12 cellular contexts compared by ENCODE assay signal in genomic region chr15:80619677-80620076, GRCh38.
A peak's percentile ranks its signal among the peaks of the same experiment; 100 is the strongest.
DNase-seq lines count a peak whose midpoint lies in the region; ATAC-seq, FAIRE-seq and TF ChIP-seq lines count a peak whose summit lies in the region.
"Had no signal": no experiment of that assay in that cellular context is flagged by ENCODE, and none has a peak within 500 bp of the region (broad histone marks: within the 10 kb centered on the region; RNA-seq: fewer than 3 reads in every experiment).

No MANE protein-coding gene starts in this region.

- no peak overlapping the region for H3K4me3 Mint-ChIP-seq in GM23338
- H3K4me3 Mint-ChIP-seq in nephron progenitor cell: no peak overlapping the region
- H3K4me3 Mint-ChIP-seq: activated T-helper 17 cell treated with anti-CD3 and anti-CD28 coated beads, Interleukin-2, amount 50 U/mL, for 72 hours; nephron had no signal

- H3K9me2 ChIP-seq in GM23338 (ENCODE audit: insufficient read depth): peaks cover 5% of the 10 kb centered on the region; the same call in 1 of the 2 replicates

- no peak overlapping the region for H3K27ac Mint-ChIP-seq in GM23338
- H3K27ac Mint-ChIP-seq in nephron progenitor cell: no peak overlapping the region
- H3K27ac Mint-ChIP-seq: activated T-helper 17 cell treated with anti-CD3 and anti-CD28 coated beads, Interleukin-2, amount 50 U/mL, for 72 hours; nephron had no signal

- H3K4me1 ChIP-seq in GM23338 (ENCODE audit: insufficient read depth): no peaks in the 10 kb centered on the region
- peaks cover 8% of the 10 kb centered on the region for H3K4me1 ChIP-seq in fibroblast of lung (ENCODE audit: control insufficient read depth, extremely low read depth, insufficient read depth, low read length)
- H3K4me1 ChIP-seq in pancreas: no peaks in the 10 kb centered on the region

- H3K36me3 Mint-ChIP-seq in GM23338 (ENCODE audit: low read depth) (no peaks in the 10 kb centered on the region; the same call in 2 of the 3 replicates), nephron progenitor cell (ENCODE audit: low read depth) (peaks cover 4% of the 10 kb centered on the region)

- no peak for FAIRE-seq in pancreas (lab: Jason Lieb, UNC)
- FAIRE-seq: frontal cortex had no signal

- H3K36me3 ChIP-seq in GM23338 (ENCODE audit: insufficient read depth) (no peaks in the 10 kb centered on the region), fibroblast of lung (ENCODE audit: control insufficient read depth, insufficient read depth, low read length) (no peaks in the 10 kb centered on the region), pancreas (no peaks in the 10 kb centered on the region)

- H4K20me1 ChIP-seq in GM23338 (replicated peaks; ENCODE audit: insufficient read depth): no peaks in the 10 kb centered on the region
- no peaks in the 10 kb centered on the region for H4K20me1 ChIP-seq in fibroblast of lung (ENCODE audit: control insufficient read depth, extremely low read depth, insufficient read depth, low read length)

- H3K4me2 ChIP-seq in GM23338 (no peak overlapping the region), fibroblast of lung (ENCODE audit: extremely low read depth, insufficient read depth, low read length) (no peak overlapping the region)

- 59 to 67% methylated on average over 1 of the region's 1 CpG for WGBS in pancreas, 2 donors

- H3K27me3 Mint-ChIP-seq in GM23338 (ENCODE audit: insufficient read depth, low read depth, poor library complexity) (no peaks in the 10 kb centered on the region), nephron progenitor cell (ENCODE audit: low read depth, poor library complexity) (peaks cover 13% of the 10 kb centered on the region)

- H3K9me3 ChIP-seq in fibroblast of lung (ENCODE audit: control insufficient read depth, insufficient read depth, low read depth, low read length): no peaks in the 10 kb centered on the region
- no peaks in the 10 kb centered on the region for H3K9me3 ChIP-seq in pancreas

- H3K27ac ChIP-seq in GM23338 (ENCODE audit: low read depth) (no peak overlapping the region), fibroblast of lung (ENCODE audit: insufficient read depth, low read length) (no peak overlapping the region), pancreas (no peak overlapping the region)

- intact Hi-C loops in pancreas (cut with DNase I): no loop called here

- H2AFZ ChIP-seq in GM23338 (no peak overlapping the region), fibroblast of lung (ENCODE audit: low read length) (no peak overlapping the region)

- H3K9me3 Mint-ChIP-seq in GM23338: peaks cover 3% of the 10 kb centered on the region; the same call in 2 of the 3 replicates
- peaks cover 29% of the 10 kb centered on the region for H3K9me3 Mint-ChIP-seq in nephron progenitor cell

- TF ChIP-seq CTCF in GM23338 (conservative IDR thresholded peaks at IDR 0.05; ENCODE audit: low read depth in 2 of 2): peak; percentile 15 to 31; a peak in 1 of 4 replicates
- peak; percentile 34 to 41 for TF ChIP-seq CTCF in fibroblast of lung (conservative IDR thresholded peaks at IDR 0.05 in 1 of 2, IDR thresholded peaks at IDR 0.05 in 1 of 2; ENCODE audit: low read depth in 1 of 2, low read length in 2 of 2)
- no peak for TF ChIP-seq CTCF in pancreas (IDR thresholded peaks at IDR 0.05)
- no peak for TF ChIP-seq CTCF in nephron progenitor cell (IDR thresholded peaks at IDR 0.05)

- ATAC-seq in GM23338: no peak
- ATAC-seq in pancreas: peak in 3 of 4 donors; percentile 64 to 75 (median 73)
- ATAC-seq: activated T-helper 17 cell treated with anti-CD3 and anti-CD28 coated beads, Interleukin-2, amount 50 U/mL, for 72 hours had no signal

- no peaks in the 10 kb centered on the region for H3F3A ChIP-seq in GM23338 (replicated peaks; ENCODE audit: low read depth)

- H3K4me1 Mint-ChIP-seq in GM23338 (no peaks in the 10 kb centered on the region), nephron progenitor cell (peaks cover 29% of the 10 kb centered on the region)
- H3K4me1 Mint-ChIP-seq: activated T-helper 17 cell treated with anti-CD3 and anti-CD28 coated beads, Interleukin-2, amount 50 U/mL, for 72 hours had no signal

- H3K27me3 ChIP-seq in GM23338 (ENCODE audit: insufficient read depth): no peaks in the 10 kb centered on the region
- no peaks in the 10 kb centered on the region for H3K27me3 ChIP-seq in fibroblast of lung (ENCODE audit: control insufficient read depth, insufficient read depth, low read length)
- H3K27me3 ChIP-seq in pancreas: no peaks in the 10 kb centered on the region

- DNase-seq in GM23338 (ENCODE audit: low spot score) (no peak), RKO (ENCODE audit: low spot score) (peak; percentile 42), fibroblast of lung (ENCODE audit: low read depth in 2 of 2) (peak in 1 of 2 donors; percentile 38), pancreas (no peak), KG1 (lab: John Stamatoyannopoulos, UW) (no peak), NCI-H2196 (lab: John Stamatoyannopoulos, UW; ENCODE audit: unreplicated experiment) (no peak), nephron progenitor cell (no peak)
- DNase-seq in stimulated activated CD4-positive, alpha-beta T cell treated with anti-CD3 and anti-CD28 coated beads, Interleukin-1b, Interleukin-23, amount 100 ng/mL, for 48 hours: no peak
- DNase-seq: NCI-H187 had no signal

- H3K79me2 ChIP-seq in GM23338 (replicated peaks; ENCODE audit: insufficient read depth) (no peaks in the 10 kb centered on the region), fibroblast of lung (ENCODE audit: control insufficient read depth, insufficient read depth, low read length) (no peaks in the 10 kb centered on the region)

- H3K4me3 ChIP-seq in GM23338 (no peak overlapping the region), fibroblast of lung (replicated peaks in 1 of 4; ENCODE audit: control extremely low read depth in 1 of 4, insufficient read depth in 1 of 4, low read depth in 3 of 4, low read length in 4 of 4) (no peak overlapping the region), pancreas (no peak overlapping the region)

- no peak overlapping the region for H3K9ac ChIP-seq in fibroblast of lung (ENCODE audit: insufficient read depth, low read length)

TF ChIP-seq in GM23338, 12 proteins besides CTCF, POLR2A, EP300 and RAD21 (continues in another document):
- no peak for TF ChIP-seq ZNF114 (CRISPR knock-in tag; IDR thresholded peaks at IDR 0.05)
- no peak for TF ChIP-seq JUNB (IDR thresholded peaks at IDR 0.05; ENCODE audit: unreplicated experiment)
- no peak for TF ChIP-seq NANOG (IDR thresholded peaks at IDR 0.05; ENCODE audit: borderline replicate concordance)
- no peak for TF ChIP-seq POLR2AphosphoS5 (IDR thresholded peaks at IDR 0.05; ENCODE audit: low read depth)
- no peak for TF ChIP-seq REST (IDR thresholded peaks at IDR 0.05; ENCODE audit: unreplicated experiment)
- no peak for TF ChIP-seq ZNF331 (CRISPR knock-in tag; IDR thresholded peaks at IDR 0.05; ENCODE audit: low read depth)

Comparison
In these comparisons a context has a peak if more than half of its experiments do, and no peak if none do; other contexts are left out.
1. CTCF ChIP-seq: peak in GM23338 (2 of 2) and fibroblast of lung (2 of 2); none in pancreas (0 of 4) and nephron progenitor cell (single experiment).